In genomic region chr20:46089338-46090094, GRCh38 we compare ENCODE assay signal across 1 cellular context.
A peak's percentile ranks its signal among the peaks of the same experiment; 100 is the strongest.
TF ChIP-seq lines count a peak whose summit lies in the region.

NCOA5 (minus strand) TSS chr20:46089962; CDS start chr20:46079424, 10,538 bp downstream.

TF ChIP-seq in IMR-90, 13 proteins besides CTCF, POLR2A, EP300 and RAD21 (continued from another document):
- TF ChIP-seq SMC3 (IDR thresholded peaks at IDR 0.05; ENCODE audit: low read depth, low read length), result no peak
- no peak for TF ChIP-seq RCOR1 (IDR thresholded peaks at IDR 0.05; ENCODE audit: insufficient replicate concordance, low read length)
- TF ChIP-seq MAFK (IDR thresholded peaks at IDR 0.05; ENCODE audit: low read depth, low read length), result no peak
- 0 out of 2 replicates have a peak, but pooled peaks have one; percentile 69 for TF ChIP-seq CHD1 (IDR thresholded peaks at IDR 0.05; ENCODE audit: low read depth, low read length)
- TF ChIP-seq MXI1 (IDR thresholded peaks at IDR 0.05; ENCODE audit: borderline replicate concordance, low read depth, low read length), result peak; percentile 64; the same call in 1 of the 2 replicates
